In the genomic region with DNA sequence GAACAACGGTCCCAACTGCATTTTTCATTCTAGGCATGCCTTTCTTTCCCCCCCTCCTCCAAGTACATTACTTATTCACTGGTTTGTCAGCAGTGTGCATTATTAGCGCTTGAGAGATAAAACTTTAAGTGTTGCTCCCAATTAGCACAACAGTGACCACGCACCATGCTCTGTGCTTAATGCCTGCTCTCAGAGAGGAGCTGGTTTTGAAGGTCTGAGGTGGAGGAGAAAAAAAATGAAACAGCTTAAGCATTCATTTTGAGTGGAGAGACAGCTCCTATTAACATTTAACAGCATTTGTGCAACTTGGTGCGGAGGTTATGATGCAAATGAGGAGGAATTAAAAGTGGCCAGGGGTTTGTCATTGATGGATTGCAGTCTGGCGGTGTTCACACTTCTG, we compare ENCODE assay signal across 22 cellular contexts.
DNase-seq lines count a peak whose midpoint lies in the region; ATAC-seq and TF ChIP-seq lines count a peak whose summit lies in the region.
"Had no signal": no experiment of that assay in that cellular context is flagged by ENCODE, and none has a peak within 500 bp of the region (broad histone marks: within the 10 kb centered on the region; RNA-seq: fewer than 3 reads in every experiment).

No MANE protein-coding gene starts in this region.

- H3K4me3 ChIP-seq in GM23338 (no peak overlapping the region), NT2/D1 (ENCODE audit: insufficient read length, low read depth) (no peak overlapping the region)
- H3K4me3 ChIP-seq: BLaER1, body of pancreas, heart right ventricle, SJCRH30, transverse colon had no signal

- no peaks in the 10 kb centered on the region for H3K9me2 ChIP-seq in GM23338 (ENCODE audit: insufficient read depth)

- H3K27ac Mint-ChIP-seq in GM23338 (peak overlapping the region; percentile 10; the same call in 1 of the 2 replicates), nephron progenitor cell (peak overlapping the region; percentile 14)
- H3K27ac Mint-ChIP-seq in activated naive CD8-positive, alpha-beta T cell treated with anti-CD3 and anti-CD28 coated beads for 36 hours: no peak overlapping the region
- H3K27ac Mint-ChIP-seq: activated T-cell treated with anti-CD3 and anti-CD28 coated beads, Interleukin-2, amount 50 U/mL, for 72 hours; stimulated activated effector memory CD8-positive, alpha-beta T cell treated with anti-CD3 and anti-CD28 coated beads, Interleukin-12 subunit alpha, Interleukin-12 subunit beta, amount 100 ng/mL, for 72 hours had no signal

- H3K4me1 ChIP-seq in GM23338 (ENCODE audit: insufficient read depth): peaks cover 40% of the 10 kb centered on the region
- no peaks in the 10 kb centered on the region for H3K4me1 ChIP-seq in NT2/D1 (ENCODE audit: insufficient read depth, insufficient read length)
- H3K4me1 ChIP-seq: BLaER1, body of pancreas, SJCRH30, transverse colon had no signal

- no peaks in the 10 kb centered on the region for H3K9me3 ChIP-seq in NT2/D1 (ENCODE audit: insufficient read depth, low read length)
- H3K9me3 ChIP-seq: BLaER1, body of pancreas, heart right ventricle, SJCRH30, transverse colon had no signal

- TF ChIP-seq CTCF in GM23338 (conservative IDR thresholded peaks at IDR 0.05; ENCODE audit: low read depth in 2 of 2): no peak
- no peak for TF ChIP-seq CTCF in nephron progenitor cell (IDR thresholded peaks at IDR 0.05)

- no peaks in the 10 kb centered on the region for H3F3A ChIP-seq in GM23338 (replicated peaks; ENCODE audit: low read depth)

- DNase-seq in DMS114 treated with DMSO at 0.1 percent for 48 hours (lab: John Stamatoyannopoulos, UW; ENCODE audit: unreplicated experiment): peak; percentile 34
- no peak for DNase-seq in GM23338 (ENCODE audit: low spot score)
- DNase-seq in NT2/D1 (ENCODE audit: low read depth, low spot score): peak; percentile 30
- DNase-seq in nephron progenitor cell: no peak
- DNase-seq in EL: no peak
- DNase-seq in activated naive CD8-positive, alpha-beta T cell treated with anti-CD3 and anti-CD28 coated beads for 36 hours: no peak
- DNase-seq: activated CD4-positive, CD25-positive, alpha-beta regulatory T cell; activated naive CD4-positive, alpha-beta T cell; activated T-cell treated with anti-CD3 and anti-CD28 coated beads, Interleukin-2, amount 50 U/mL, for 72 hours; body of pancreas; DMS153; foreskin melanocyte; HCEC 1CT; heart right ventricle; kidney; NCI-H1694 treated with DMSO at 0.1 percent for 48 hours; NCI-H510A treated with DMSO at 0.1 percent for 48 hours; SJCRH30; transverse colon had no signal

- H3K4me1 Mint-ChIP-seq in GM23338 (peaks cover 45% of the 10 kb centered on the region), nephron progenitor cell (peaks cover 9% of the 10 kb centered on the region)
- no peaks in the 10 kb centered on the region for H3K4me1 Mint-ChIP-seq in activated naive CD8-positive, alpha-beta T cell treated with anti-CD3 and anti-CD28 coated beads for 36 hours
- H3K4me1 Mint-ChIP-seq: stimulated activated effector memory CD8-positive, alpha-beta T cell treated with anti-CD3 and anti-CD28 coated beads, Interleukin-12 subunit alpha, Interleukin-12 subunit beta, amount 100 ng/mL, for 72 hours had no signal

- H3K4me2 ChIP-seq in GM23338: peak overlapping the region; percentile 19; the same call in 1 of the 2 replicates
- H3K4me2 ChIP-seq: BLaER1 had no signal

- H3K27ac ChIP-seq in GM23338 (ENCODE audit: low read depth): no peak overlapping the region
- H3K27ac ChIP-seq: BLaER1, body of pancreas, heart right ventricle, SJCRH30, transverse colon had no signal

- peak; percentile 60 for ATAC-seq in GM23338
- ATAC-seq in GM21528 (IDR thresholded peaks at IDR 0.05; ENCODE audit: low FRiP score, unreplicated experiment): no peak
- ATAC-seq: activated T-cell treated with anti-CD3 and anti-CD28 coated beads, Interleukin-2, amount 50 U/mL, for 72 hours; body of pancreas; heart right ventricle; stimulated activated effector memory CD8-positive, alpha-beta T cell treated with anti-CD3 and anti-CD28 coated beads, Interleukin-12 subunit alpha, Interleukin-12 subunit beta, amount 100 ng/mL, for 72 hours had no signal

- no peaks in the 10 kb centered on the region for H3K36me3 ChIP-seq in GM23338 (ENCODE audit: insufficient read depth)
- no peaks in the 10 kb centered on the region for H3K36me3 ChIP-seq in NT2/D1 (ENCODE audit: insufficient read depth, insufficient read length, low read length)
- H3K36me3 ChIP-seq: BLaER1, heart right ventricle, SJCRH30, transverse colon had no signal

- H2AFZ ChIP-seq in GM23338: no peak overlapping the region

- H3K27me3 ChIP-seq in GM23338 (ENCODE audit: insufficient read depth): no peaks in the 10 kb centered on the region
- H3K27me3 ChIP-seq in NT2/D1 (ENCODE audit: insufficient read depth, insufficient read length): no peaks in the 10 kb centered on the region
- H3K27me3 ChIP-seq: BLaER1, body of pancreas, heart right ventricle, SJCRH30, transverse colon had no signal

- H3K9me3 Mint-ChIP-seq in GM23338: no peaks in the 10 kb centered on the region
- no peaks in the 10 kb centered on the region for H3K9me3 Mint-ChIP-seq in nephron progenitor cell
- no peaks in the 10 kb centered on the region for H3K9me3 Mint-ChIP-seq in activated naive CD8-positive, alpha-beta T cell treated with anti-CD3 and anti-CD28 coated beads for 36 hours

- H3K36me3 Mint-ChIP-seq in GM23338 (ENCODE audit: low read depth) (no peaks in the 10 kb centered on the region), nephron progenitor cell (ENCODE audit: low read depth) (no peaks in the 10 kb centered on the region)
- no peaks in the 10 kb centered on the region for H3K36me3 Mint-ChIP-seq in activated naive CD8-positive, alpha-beta T cell treated with anti-CD3 and anti-CD28 coated beads for 36 hours
- H3K36me3 Mint-ChIP-seq: stimulated activated effector memory CD8-positive, alpha-beta T cell treated with anti-CD3 and anti-CD28 coated beads, Interleukin-12 subunit alpha, Interleukin-12 subunit beta, amount 100 ng/mL, for 72 hours had no signal

- no peak overlapping the region for H3K9ac ChIP-seq in NT2/D1 (ENCODE audit: insufficient read length, low read depth)
- H3K9ac ChIP-seq: BLaER1 had no signal

- H3K27me3 Mint-ChIP-seq in GM23338 (ENCODE audit: insufficient read depth, low read depth, poor library complexity): no peaks in the 10 kb centered on the region
- H3K27me3 Mint-ChIP-seq in nephron progenitor cell (ENCODE audit: low read depth, poor library complexity): no peaks in the 10 kb centered on the region
- no peaks in the 10 kb centered on the region for H3K27me3 Mint-ChIP-seq in activated naive CD8-positive, alpha-beta T cell treated with anti-CD3 and anti-CD28 coated beads for 36 hours

- H3K4me3 Mint-ChIP-seq in GM23338: 0 out of 3 replicates have a peak overlapping the region, but pooled peaks have one; percentile 2
- no peak overlapping the region for H3K4me3 Mint-ChIP-seq in nephron progenitor cell
- no peak overlapping the region for H3K4me3 Mint-ChIP-seq in activated naive CD8-positive, alpha-beta T cell treated with anti-CD3 and anti-CD28 coated beads for 36 hours
- H3K4me3 Mint-ChIP-seq: activated T-cell treated with anti-CD3 and anti-CD28 coated beads, Interleukin-2, amount 50 U/mL, for 72 hours; stimulated activated effector memory CD8-positive, alpha-beta T cell treated with anti-CD3 and anti-CD28 coated beads, Interleukin-12 subunit alpha, Interleukin-12 subunit beta, amount 100 ng/mL, for 72 hours had no signal

- no peaks in the 10 kb centered on the region for H4K20me1 ChIP-seq in GM23338 (replicated peaks; ENCODE audit: insufficient read depth)
- H4K20me1 ChIP-seq: BLaER1 had no signal

- no peaks in the 10 kb centered on the region for H3K79me2 ChIP-seq in GM23338 (replicated peaks; ENCODE audit: insufficient read depth)

TF ChIP-seq in GM23338, 12 proteins besides CTCF, POLR2A, EP300 and RAD21:
- TF ChIP-seq JUNB (IDR thresholded peaks at IDR 0.05; ENCODE audit: unreplicated experiment) (no peak), CREB1 (CRISPR knock-in tag; IDR thresholded peaks at IDR 0.05; ENCODE audit: low read depth) (no peak), EZH2phosphoT487 (IDR thresholded peaks at IDR 0.05; ENCODE audit: unreplicated experiment) (no peak)

Comparison
In these comparisons a context has a peak if more than half of its experiments do, and no peak if none do; other contexts are left out.
1. DNase-seq: peak in DMS114 treated with DMSO at 0.1 percent for 48 hours (single experiment) and NT2/D1 (single experiment); none in GM23338 (single experiment), nephron progenitor cell (single experiment), EL (single experiment) and activated naive CD8-positive, alpha-beta T cell treated with anti-CD3 and anti-CD28 coated beads for 36 hours (single experiment).